ENCODE assay signal across 9 cellular contexts in genomic region chr12:52582971-52583456, GRCh38. TPM values are rescaled to one million over a fixed set of nuclear protein-coding genes. Genes with fewer than 3 reads are reported as not detected.
DNase-seq lines count a peak whose midpoint lies in the region; ATAC-seq and TF ChIP-seq lines count a peak whose summit lies in the region.
"Had no signal": no experiment of that assay in that cellular context is flagged by ENCODE, and none has a peak within 500 bp of the region (broad histone marks: within the 10 kb centered on the region; RNA-seq: fewer than 3 reads in every experiment).

No MANE protein-coding gene starts in this region.

- peaks cover 3% of the 10 kb centered on the region; the same call in 1 of the 2 replicates for H3K9me3 ChIP-seq in AG04450 (ENCODE audit: control insufficient read depth, insufficient read depth, low read length)
- H3K9me3 ChIP-seq in left lung, result no peaks in the 10 kb centered on the region

- H3K27ac Mint-ChIP-seq in activated CD4-positive, alpha-beta T cell treated with anti-CD3 and anti-CD28 coated beads, Interleukin-2, amount 10 ng/mL, durations not matched to agents 7 days and 5 days, result peak overlapping the region; percentile 62

- peak; percentile 85 for TF ChIP-seq CTCF in AG04450 (IDR thresholded peaks at IDR 0.05; ENCODE audit: low read depth, low read length)
- peak; percentile 56 for TF ChIP-seq CTCF in GM20000 (IDR thresholded peaks at IDR 0.05; ENCODE audit: extremely low read depth, missing control alignments)
- no peak for TF ChIP-seq CTCF in coronary artery (IDR thresholded peaks at IDR 0.05)
- TF ChIP-seq CTCF in left lung (IDR thresholded peaks at IDR 0.05), result peak; percentile 60 to 69

- CTCF ChIA-PET in AG04450 (lab: Charles Lee), result interaction anchor here (0.8 to 13.8 kb wide), 11 partner anchors 12 to 398 kb away, joined by 3 to 203 read pairs (median 6); no protein-coding TSS in a partner anchor
- CTCF ChIA-PET in activated CD4-positive, alpha-beta T cell treated with anti-CD3 and anti-CD28 coated beads, Interleukin-2, amount 10 ng/mL, durations not matched to agents 7 days and 5 days (lab: Charles Lee), result interaction anchor here (1.0 to 2.7 kb wide), 6 partner anchors 10 to 374 kb away, joined by 3 to 15 read pairs (median 4); partner anchors contain the start of gene KRT71

- ATAC-seq in left lung, result peak; percentile 95
- no peak for ATAC-seq in HG03045 (IDR thresholded peaks at IDR 0.05; ENCODE audit: unreplicated experiment)

- peaks cover 4% of the 10 kb centered on the region for H3K36me3 Mint-ChIP-seq in activated CD4-positive, alpha-beta T cell treated with anti-CD3 and anti-CD28 coated beads, Interleukin-2, amount 10 ng/mL, durations not matched to agents 7 days and 5 days (ENCODE audit: low read depth)

- no peaks in the 10 kb centered on the region for H3K9me3 Mint-ChIP-seq in activated CD4-positive, alpha-beta T cell treated with anti-CD3 and anti-CD28 coated beads, Interleukin-2, amount 10 ng/mL, durations not matched to agents 7 days and 5 days

- peak; percentile 3 for DNase-seq in AG04450 (ENCODE audit: low read depth, low spot score)
- peak; percentile 71 for DNase-seq in GM20000 (ENCODE audit: low spot score)
- DNase-seq in NCI-H2227 treated with DMSO at 0.1 percent for 48 hours (lab: John Stamatoyannopoulos, UW), result peak; percentile 16
- DNase-seq in activated CD4-positive, alpha-beta T cell treated with anti-CD3 and anti-CD28 coated beads, Interleukin-2, amount 10 ng/mL, durations not matched to agents 7 days and 5 days, result peak; percentile 76
- peak; percentile 63 for DNase-seq in coronary artery (ENCODE audit: low spot score)
- no peak for DNase-seq in left lung
- peak; percentile 32 to 33 for DNase-seq in stimulated activated CD4-positive, alpha-beta T cell treated with anti-CD3 and anti-CD28 coated beads, Interleukin-4, amount 100 ng/mL, for 48 hours (ENCODE audit: low read depth in 2 of 2)

- no peaks in the 10 kb centered on the region for H3K36me3 ChIP-seq in left lung

- POLR2A ChIA-PET in AG04450 (lab: Yijun Ruan, JAX), result no interaction called here
- POLR2A ChIA-PET in activated CD4-positive, alpha-beta T cell treated with anti-CD3 and anti-CD28 coated beads, Interleukin-2, amount 10 ng/mL, durations not matched to agents 7 days and 5 days (lab: Charles Lee), result no interaction called here

- H3K4me1 ChIP-seq in left lung, result no peaks in the 10 kb centered on the region

- H3K4me1 Mint-ChIP-seq in activated CD4-positive, alpha-beta T cell treated with anti-CD3 and anti-CD28 coated beads, Interleukin-2, amount 10 ng/mL, durations not matched to agents 7 days and 5 days, result peaks cover 53% of the 10 kb centered on the region

- no peak overlapping the region for H3K4me3 ChIP-seq in AG04450 (ENCODE audit: low read depth, low read length)
- H3K4me3 ChIP-seq in coronary artery, result no peak overlapping the region
- H3K4me3 ChIP-seq in left lung, result no peak overlapping the region

- H3K4me3 Mint-ChIP-seq in activated CD4-positive, alpha-beta T cell treated with anti-CD3 and anti-CD28 coated beads, Interleukin-2, amount 10 ng/mL, durations not matched to agents 7 days and 5 days, result no peak overlapping the region

- intact Hi-C loops in left lung (cut with DNase I), result loop anchor here in 1 of 2 donors (5.0 to 10.0 kb wide), 2 partner anchors 294 to 392 kb away; no protein-coding TSS in a partner anchor

- H3K27me3 Mint-ChIP-seq in activated CD4-positive, alpha-beta T cell treated with anti-CD3 and anti-CD28 coated beads, Interleukin-2, amount 10 ng/mL, durations not matched to agents 7 days and 5 days, result no peaks in the 10 kb centered on the region

- H3K27me3 ChIP-seq in AG04450 (ENCODE audit: control insufficient read depth, insufficient read depth, low read length) (peaks cover 37% of the 10 kb centered on the region), left lung (peaks cover 0 to 40% of the 10 kb centered on the region in 2 donors)

- H3K27ac ChIP-seq in AG04450 (ENCODE audit: low read depth, low read length), result no peak overlapping the region
- no peak overlapping the region for H3K27ac ChIP-seq in coronary artery
- no peak overlapping the region for H3K27ac ChIP-seq in left lung

RNA-seq across cellular contexts. Expression of gene KRT74, which starts 9.4 kb away (rescaled TPM):
- not detected in 2 replicates for polyA plus RNA-seq in AG04450 (2011; rRNA removed)
- polyA minus RNA-seq in AG04450 (2011; rRNA and poly(A)+ RNA removed), result not detected in 2 replicates
- under 1 TPM; 0.15 TPM for total RNA-seq in activated CD4-positive, alpha-beta T cell treated with anti-CD3 and anti-CD28 coated beads, Interleukin-2, amount 10 ng/mL, durations not matched to agents 7 days and 5 days
- total RNA-seq in left lung, result not detected
- total RNA-seq: skeletal muscle tissue had no signal

RNA-seq across cellular contexts. Expression of gene KRT72, which starts 18.2 kb away (rescaled TPM):
- not detected in 2 replicates for polyA plus RNA-seq in AG04450 (2011; rRNA removed)
- not detected in 2 replicates for polyA minus RNA-seq in AG04450 (2011; rRNA and poly(A)+ RNA removed)
- total RNA-seq in activated CD4-positive, alpha-beta T cell treated with anti-CD3 and anti-CD28 coated beads, Interleukin-2, amount 10 ng/mL, durations not matched to agents 7 days and 5 days, result 10 to 100 TPM; 12.3 to 13.0 TPM
- total RNA-seq in left lung, result not detected
- total RNA-seq: skeletal muscle tissue had no signal

RNA-seq across cellular contexts. Expression of gene KRT71, which starts 30.1 kb away (rescaled TPM):
- polyA plus RNA-seq in AG04450 (2011; rRNA removed), result not detected in 2 replicates
- polyA minus RNA-seq in AG04450 (2011; rRNA and poly(A)+ RNA removed), result not detected in 2 replicates
- not detected for total RNA-seq in activated CD4-positive, alpha-beta T cell treated with anti-CD3 and anti-CD28 coated beads, Interleukin-2, amount 10 ng/mL, durations not matched to agents 7 days and 5 days
- not detected for total RNA-seq in left lung
- total RNA-seq: skeletal muscle tissue had no signal

RNA-seq across cellular contexts. Expression of gene KRT73, which starts 35.3 kb away (rescaled TPM):
- polyA plus RNA-seq in AG04450 (2011; rRNA removed), result not detected in 2 replicates
- polyA minus RNA-seq in AG04450 (2011; rRNA and poly(A)+ RNA removed), result not detected in 2 replicates
- 1 to 10 TPM; 8.2 to 8.6 TPM for total RNA-seq in activated CD4-positive, alpha-beta T cell treated with anti-CD3 and anti-CD28 coated beads, Interleukin-2, amount 10 ng/mL, durations not matched to agents 7 days and 5 days
- total RNA-seq in left lung, result not detected

Comparison
In these comparisons a context has a peak if more than half of its experiments do, and no peak if none do; other contexts are left out.
1. DNase-seq: peak in AG04450 (single experiment), GM20000 (single experiment), NCI-H2227 treated with DMSO at 0.1 percent for 48 hours (single experiment), activated CD4-positive, alpha-beta T cell treated with anti-CD3 and anti-CD28 coated beads, Interleukin-2, amount 10 ng/mL, durations not matched to agents 7 days and 5 days (single experiment), coronary artery (single experiment) and stimulated activated CD4-positive, alpha-beta T cell treated with anti-CD3 and anti-CD28 coated beads, Interleukin-4, amount 100 ng/mL, for 48 hours (2 of 2); none in left lung (0 of 2).
2. RNA of gene KRT72, which starts 18.2 kb away (total RNA-seq): 12.3 to 13.0 TPM in activated CD4-positive, alpha-beta T cell treated with anti-CD3 and anti-CD28 coated beads, Interleukin-2, amount 10 ng/mL, durations not matched to agents 7 days and 5 days; not detected in left lung; every median in the first group is over 10 times any median in the second.